Comparison of ENCODE assay signal across 8 cellular contexts in genomic region chr2:49687873-49688272, GRCh38.
A peak's percentile ranks its signal among the peaks of the same experiment; 100 is the strongest.
DNase-seq lines count a peak whose midpoint lies in the region; ATAC-seq and TF ChIP-seq lines count a peak whose summit lies in the region.

No MANE protein-coding gene starts in this region.

- H3K9me3 ChIP-seq in Panc1 (ENCODE audit: control insufficient read depth, insufficient read depth, low read depth, low read length): no peaks in the 10 kb centered on the region
- no peaks in the 10 kb centered on the region for H3K9me3 ChIP-seq in right atrium auricular region
- H3K9me3 ChIP-seq in mucosa of descending colon: no peaks in the 10 kb centered on the region

- H3K36me3 ChIP-seq in Panc1 (ENCODE audit: control insufficient read depth, insufficient read depth, low read length) (no peaks in the 10 kb centered on the region), right atrium auricular region (no peaks in the 10 kb centered on the region), mucosa of descending colon (ENCODE audit: low read depth) (no peaks in the 10 kb centered on the region)

- DNase-seq in AG10803 (ENCODE audit: low read depth) (no peak), Panc1 (ENCODE audit: low read depth, low spot score) (no peak), right atrium auricular region (ENCODE audit: low spot score) (no peak), UCSD-AML1 (lab: John Stamatoyannopoulos, UW; ENCODE audit: unreplicated experiment) (no peak), mucosa of descending colon (no peak), substantia nigra (lab: John Stamatoyannopoulos, UW) (no peak)

- POLR2A ChIA-PET in Panc1 (lab: Charles Lee): no interaction called here

- intact Hi-C loops in Panc1 (cut with micrococcal nuclease; ENCODE audit: unreplicated experiment): loop anchor here (5.0 kb wide), 2 partner anchors 454 to 714 kb away; no protein-coding TSS in a partner anchor
- intact Hi-C loops in mucosa of descending colon (cut with DNase I, micrococcal nuclease): no loop called here

- H3K4me3 ChIP-seq in AG10803 (ENCODE audit: low read length) (no peak overlapping the region), Panc1 (ENCODE audit: low read depth in 2 of 2, low read length in 2 of 2) (no peak overlapping the region), right atrium auricular region (no peak overlapping the region), mucosa of descending colon (no peak overlapping the region)

- ATAC-seq in GM19035 (IDR thresholded peaks at IDR 0.05; ENCODE audit: unreplicated experiment): peak; percentile 53
- ATAC-seq in Panc1: peak; percentile 70; the same call in 1 of the 2 replicates
- no peak for ATAC-seq in mucosa of descending colon
- ATAC-seq in GM21367 (IDR thresholded peaks at IDR 0.05; ENCODE audit: unreplicated experiment): no peak

- no peaks in the 10 kb centered on the region for H3K4me1 ChIP-seq in Panc1 (ENCODE audit: control insufficient read depth, insufficient read depth, low read length)
- H3K4me1 ChIP-seq in right atrium auricular region: no peaks in the 10 kb centered on the region
- H3K4me1 ChIP-seq in mucosa of descending colon (ENCODE audit: low read depth): no peaks in the 10 kb centered on the region

- BruUV-seq in Panc1 (replicated peaks; lab: Mats Ljungman, UMichigan): no TSS peak

- TF ChIP-seq CTCF in AG10803 (conservative IDR thresholded peaks at IDR 0.05; ENCODE audit: low read length) (peak; percentile 26; the same call in 1 of the 2 replicates), Panc1 (IDR thresholded peaks at IDR 0.05) (peak; percentile 42; the same call in 1 of the 2 replicates), right atrium auricular region (IDR thresholded peaks at IDR 0.05) (peak; percentile 25 to 62), mucosa of descending colon (IDR thresholded peaks at IDR 0.05) (no peak)

- H3K27ac ChIP-seq in Panc1 (ENCODE audit: low read length) (no peak overlapping the region), right atrium auricular region (no peak overlapping the region), substantia nigra (ENCODE audit: low read depth, low read length, poor library complexity, severe bottlenecking) (no peak overlapping the region)

- no peaks in the 10 kb centered on the region for H3K27me3 ChIP-seq in Panc1 (ENCODE audit: control insufficient read depth, insufficient read depth, low read length)
- no peaks in the 10 kb centered on the region for H3K27me3 ChIP-seq in right atrium auricular region

- CTCF ChIA-PET in Panc1 (lab: Charles Lee): interaction anchor here (0.7 to 1.0 kb wide), 2 partner anchors 442 to 456 kb away, joined by 3 to 12 read pairs; no protein-coding TSS in a partner anchor

- in situ Hi-C loops in Panc1 (cut with HindIII; ENCODE audit: low pct_unique_long_range_greater_than_20kb, low sequenced_read_pairs): no loop called here

Comparison
In these comparisons a context has a peak if more than half of its experiments do, and no peak if none do; other contexts are left out.
1. ATAC-seq: peak in GM19035 (single experiment) and Panc1 (single experiment); none in mucosa of descending colon (single experiment) and GM21367 (single experiment).